Comparison of ENCODE assay signal across 14 cellular contexts in genomic region chr13:44191103-44191502, GRCh38.
DNase-seq lines count a peak whose midpoint lies in the region; FAIRE-seq and TF ChIP-seq lines count a peak whose summit lies in the region.
"Had no signal": no experiment of that assay in that cellular context is flagged by ENCODE, and none has a peak within 500 bp of the region (broad histone marks: within the 10 kb centered on the region; RNA-seq: fewer than 3 reads in every experiment).

No MANE protein-coding gene starts in this region.

- no peak overlapping the region for H2BK15ac ChIP-seq in mesenchymal stem cell (ENCODE audit: low read depth, poor library complexity, severe bottlenecking)

- no peak overlapping the region for H3K4me3 Mint-ChIP-seq in Caco-2 (ENCODE audit: unreplicated experiment)
- H3K4me3 Mint-ChIP-seq: WTC11 had no signal

- peaks cover 6% of the 10 kb centered on the region; the same call in 1 of the 2 replicates for H3K4me1 ChIP-seq in Caco-2
- H3K4me1 ChIP-seq in mesenchymal stem cell (ENCODE audit: control insufficient read depth, insufficient read depth, low read depth, low read length), result peaks cover 3% of the 10 kb centered on the region
- H3K4me1 ChIP-seq in stomach smooth muscle (ENCODE audit: control insufficient read depth, insufficient read depth, low read length), result peaks cover 10% of the 10 kb centered on the region

- peak overlapping the region; percentile 36 for H3K27ac Mint-ChIP-seq in Caco-2 (ENCODE audit: unreplicated experiment)

- POLR2A ChIA-PET in Caco-2 (lab: Charles Lee), result no interaction called here

- intact Hi-C loops in Caco-2 (cut with micrococcal nuclease; ENCODE audit: unreplicated experiment), result loop anchor here (1.0 to 2.0 kb wide), 2 partner anchors 27 to 246 kb away; no protein-coding TSS in a partner anchor

- H3K4me2 ChIP-seq in mesenchymal stem cell (ENCODE audit: low read length, poor library complexity, severe bottlenecking), result no peak overlapping the region
- H3K4me2 ChIP-seq: smooth muscle cell had no signal

- H3K9me3 ChIP-seq in Caco-2 (no peaks in the 10 kb centered on the region), mesenchymal stem cell (ENCODE audit: control insufficient read depth, low read length) (no peaks in the 10 kb centered on the region), stomach smooth muscle (ENCODE audit: control insufficient read depth in 2 of 2, low read length in 2 of 2) (no peaks in the 10 kb centered on the region)

- no peak overlapping the region for H3K23ac ChIP-seq in mesenchymal stem cell (ENCODE audit: low read length in 2 of 2)

- peak overlapping the region; percentile 63 for H3K9ac ChIP-seq in mesenchymal stem cell (ENCODE audit: low read length)
- H3K9ac ChIP-seq in stomach smooth muscle (ENCODE audit: low read length in 2 of 2), result peak overlapping the region in 1 of 2 donors; percentile 36

- H3K4me3 ChIP-seq in Caco-2 (ENCODE audit: low read depth, low read length) (no peak overlapping the region), mesenchymal stem cell (ENCODE audit: insufficient read depth in 1 of 2, low read depth in 1 of 2, low read length in 2 of 2) (peak overlapping the region in 1 of 2 experiments; percentile 57), stomach smooth muscle (ENCODE audit: low read length in 2 of 2) (peak overlapping the region; percentile 28 to 56)
- H3K4me3 ChIP-seq: lung, smooth muscle cell had no signal

- no peak overlapping the region for H3K4ac ChIP-seq in mesenchymal stem cell (ENCODE audit: low read depth in 1 of 2, low read length in 2 of 2)

- no peaks in the 10 kb centered on the region for H3K27me3 Mint-ChIP-seq in Caco-2 (ENCODE audit: insufficient read depth, unreplicated experiment)

- no peaks in the 10 kb centered on the region for H3K79me1 ChIP-seq in mesenchymal stem cell (replicated peaks; ENCODE audit: low read length, poor library complexity, severe bottlenecking)

- CTCF ChIA-PET in Caco-2 (lab: Charles Lee), result interaction anchor here (1.1 kb wide), 1 partner anchor 48 kb away, joined by 4 read pairs; no protein-coding TSS in a partner anchor

- peaks cover 20% of the 10 kb centered on the region for H3K9me3 Mint-ChIP-seq in Caco-2 (ENCODE audit: unreplicated experiment)
- H3K9me3 Mint-ChIP-seq: WTC11 had no signal

- H2AFZ ChIP-seq in mesenchymal stem cell (ENCODE audit: low read depth, low read length), result no peak overlapping the region

- no TSS peak for BruUV-seq in Caco-2 (replicated peaks; lab: Mats Ljungman, UMichigan)

- H3K27me3 ChIP-seq in Caco-2 (replicated peaks; ENCODE audit: control insufficient read depth, insufficient read depth, low read length), result no peaks in the 10 kb centered on the region
- no peaks in the 10 kb centered on the region for H3K27me3 ChIP-seq in mesenchymal stem cell (ENCODE audit: control insufficient read depth in 1 of 2, insufficient read depth in 1 of 2, low read length in 2 of 2)
- H3K27me3 ChIP-seq in stomach smooth muscle (ENCODE audit: control insufficient read depth in 1 of 2, insufficient read depth in 2 of 2, low read length in 2 of 2), result no peaks in the 10 kb centered on the region

- no peak overlapping the region for H3K14ac ChIP-seq in mesenchymal stem cell (ENCODE audit: low read length in 2 of 2)

- no peak overlapping the region for H4K8ac ChIP-seq in mesenchymal stem cell (ENCODE audit: low read length)

- H3K4me1 Mint-ChIP-seq in Caco-2 (ENCODE audit: low read depth, unreplicated experiment), result peaks cover 31% of the 10 kb centered on the region

- H3K36me3 ChIP-seq in Caco-2 (ENCODE audit: control insufficient read depth, insufficient read depth, low read length) (no peaks in the 10 kb centered on the region), mesenchymal stem cell (ENCODE audit: control insufficient read depth in 1 of 2, insufficient read depth in 2 of 2, low read depth in 1 of 2, low read length in 2 of 2) (no peaks in the 10 kb centered on the region), stomach smooth muscle (ENCODE audit: control insufficient read depth in 2 of 2, insufficient read depth in 2 of 2, low read length in 2 of 2) (no peaks in the 10 kb centered on the region)

- no peak for FAIRE-seq in frontal cortex (lab: Jason Lieb, UNC)
- FAIRE-seq: RCC 7860 had no signal

- no peak overlapping the region for H2BK120ac ChIP-seq in mesenchymal stem cell (ENCODE audit: low read depth, low read length)

- no peak overlapping the region for H2AK5ac ChIP-seq in mesenchymal stem cell (ENCODE audit: low read length, severe bottlenecking)

- no peak overlapping the region for H4K91ac ChIP-seq in mesenchymal stem cell (ENCODE audit: low read length)

- H2BK5ac ChIP-seq in mesenchymal stem cell (ENCODE audit: low read depth, low read length, poor library complexity, severe bottlenecking), result no peak overlapping the region

- no peak overlapping the region for H2BK12ac ChIP-seq in mesenchymal stem cell (ENCODE audit: low read length in 2 of 2)

- TF ChIP-seq CTCF in Caco-2 (IDR thresholded peaks at IDR 0.05; ENCODE audit: insufficient read depth in 1 of 2, low read depth in 1 of 2, low read length in 1 of 2, severe bottlenecking in 1 of 2, unreplicated experiment in 1 of 2), result no peak

- peaks cover 6% of the 10 kb centered on the region for H3K36me3 Mint-ChIP-seq in Caco-2 (ENCODE audit: insufficient read depth, unreplicated experiment)
- H3K36me3 Mint-ChIP-seq: WTC11 had no signal

- H3K18ac ChIP-seq in mesenchymal stem cell (ENCODE audit: low read depth in 1 of 2, low read length in 2 of 2), result no peak overlapping the region

- DNase-seq in Caco-2 (no peak), mesenchymal stem cell (no peak), NCI-H1105 (lab: John Stamatoyannopoulos, UW) (no peak), frontal cortex (ENCODE audit: low spot score in 2 of 2) (no peak), NCI-H2081 treated with DMSO at 0.1 percent for 48 hours (lab: John Stamatoyannopoulos, UW) (no peak)
- DNase-seq in effector CD4-positive, alpha-beta T cell, result no peak
- DNase-seq: activated gamma-delta T cell, GF-D8 had no signal

- H3K27ac ChIP-seq in cingulate gyrus (ENCODE audit: low read depth, low read length), result peak overlapping the region; percentile 66
- H3K27ac ChIP-seq in mesenchymal stem cell (ENCODE audit: low read length, poor library complexity, severe bottlenecking), result no peak overlapping the region
- peak overlapping the region; percentile 70 for H3K27ac ChIP-seq in stomach smooth muscle (ENCODE audit: low read length)
